23 cellular contexts compared by ENCODE assay signal in genomic region chr22:47072642-47072967, GRCh38.
DNase-seq lines count a peak whose midpoint lies in the region; ATAC-seq and TF ChIP-seq lines count a peak whose summit lies in the region.
"Had no signal": no experiment of that assay in that cellular context is flagged by ENCODE, and none has a peak within 500 bp of the region (broad histone marks: within the 10 kb centered on the region; RNA-seq: fewer than 3 reads in every experiment).

No MANE protein-coding gene starts in this region.

- no peak overlapping the region for H3K4ac ChIP-seq in H9 (ENCODE audit: low read depth, low read length)
- H3K4ac ChIP-seq in neuronal stem cell (ENCODE audit: low read length), result no peak overlapping the region

- H3K9me3 Mint-ChIP-seq in activated T-cell treated with anti-CD3 and anti-CD28 coated beads, Interleukin-2, amount 50 U/mL, for 24 hours, result peaks cover 9% of the 10 kb centered on the region
- peaks cover 16% of the 10 kb centered on the region for H3K9me3 Mint-ChIP-seq in activated T-cell treated with anti-CD3 and anti-CD28 coated beads, Interleukin-2, amount 50 U/mL, for 4 hours
- H3K9me3 Mint-ChIP-seq in H9 (peaks cover 6 to 7% of the 10 kb centered on the region in 2 experiments; a peak in 3 of 5 replicates), progenitor cell of endocrine pancreas (ENCODE audit: low read depth) (peaks cover 14% of the 10 kb centered on the region)

- H2AFZ ChIP-seq in H9 (ENCODE audit: low read length), result no peak overlapping the region
- no peak overlapping the region for H2AFZ ChIP-seq in neuronal stem cell (ENCODE audit: low read length)
- H2AFZ ChIP-seq: GM23338 had no signal

- H3K79me1 ChIP-seq in H9 (ENCODE audit: insufficient read depth, low read depth, low read length, poor library complexity, severe bottlenecking), result no peaks in the 10 kb centered on the region
- H3K79me1 ChIP-seq in neuronal stem cell (ENCODE audit: low read depth, low read length), result no peaks in the 10 kb centered on the region

- H2BK20ac ChIP-seq in H9 (ENCODE audit: low read depth, low read length, poor library complexity, severe bottlenecking), result no peak overlapping the region

- no peaks in the 10 kb centered on the region for H3K23me2 ChIP-seq in H9 (ENCODE audit: insufficient read length, low read depth, low read length, poor library complexity, severe bottlenecking)

- no peak overlapping the region for H3K4me3 ChIP-seq in neuronal stem cell (ENCODE audit: low read length in 2 of 2)
- no peak overlapping the region for H3K4me3 ChIP-seq in tibial nerve
- H3K4me3 ChIP-seq: A549; BLaER1 treated with 17β-estradiol and CSF1 and Interleukin-3, amounts not matched to agents 10 nM and 100 nM; GM23338 had no signal

- H3K4me3 Mint-ChIP-seq in activated T-cell treated with anti-CD3 and anti-CD28 coated beads, Interleukin-2, amount 50 U/mL, for 24 hours, result no peak overlapping the region
- no peak overlapping the region for H3K4me3 Mint-ChIP-seq in activated T-cell treated with anti-CD3 and anti-CD28 coated beads, Interleukin-2, amount 50 U/mL, for 4 hours
- no peak overlapping the region for H3K4me3 Mint-ChIP-seq in H9
- H3K4me3 Mint-ChIP-seq in progenitor cell of endocrine pancreas (ENCODE audit: low read depth), result no peak overlapping the region
- H3K4me3 Mint-ChIP-seq: CD14-positive monocyte; CD4-positive, alpha-beta T cell; CD8-positive, alpha-beta memory T cell; GM23338 had no signal

- H3K27ac Mint-ChIP-seq in activated T-cell treated with anti-CD3 and anti-CD28 coated beads, Interleukin-2, amount 50 U/mL, for 24 hours, result peak overlapping the region; percentile 40
- H3K27ac Mint-ChIP-seq in H9 (peak overlapping the region in 2 of 3 experiments; percentile 18 to 19; a peak in 1 of 7 replicates), progenitor cell of endocrine pancreas (peak overlapping the region; percentile 23)
- H3K27ac Mint-ChIP-seq: CD14-positive monocyte; CD4-positive, alpha-beta T cell; CD8-positive, alpha-beta memory T cell; GM23338 had no signal

- H3K18ac ChIP-seq in H9 (ENCODE audit: insufficient read length, low read depth, low read length) (no peak overlapping the region), neuronal stem cell (ENCODE audit: low read length) (peak overlapping the region; percentile 59)

- H2AK5ac ChIP-seq in H9 (ENCODE audit: insufficient read length, low read length) (no peak overlapping the region), neuronal stem cell (ENCODE audit: low read depth, low read length) (peak overlapping the region; percentile 15)

- H3K27ac ChIP-seq in H9 (ENCODE audit: insufficient read length, low read depth, low read length) (no peak overlapping the region), neuronal stem cell (replicated peaks; ENCODE audit: low read length) (no peak overlapping the region), tibial nerve (no peak overlapping the region)
- H3K27ac ChIP-seq: A549; BLaER1 treated with 17β-estradiol and CSF1 and Interleukin-3, amounts not matched to agents 10 nM and 100 nM had no signal

- H3K9me3 ChIP-seq in H9 (ENCODE audit: control insufficient read depth, low read depth, low read length) (no peaks in the 10 kb centered on the region), neuronal stem cell (replicated peaks in 1 of 2; ENCODE audit: control insufficient read depth in 2 of 2, insufficient read depth in 1 of 2, low read depth in 1 of 2, low read length in 2 of 2) (peaks cover 0 to 3% of the 10 kb centered on the region in 2 donors), tibial nerve (peaks cover 0 to 34% (median 0%) of the 10 kb centered on the region in 4 donors)
- H3K9me3 ChIP-seq: BE2C had no signal

- no peaks in the 10 kb centered on the region for H3K27me3 Mint-ChIP-seq in activated T-cell treated with anti-CD3 and anti-CD28 coated beads, Interleukin-2, amount 50 U/mL, for 24 hours
- no peaks in the 10 kb centered on the region for H3K27me3 Mint-ChIP-seq in activated T-cell treated with anti-CD3 and anti-CD28 coated beads, Interleukin-2, amount 50 U/mL, for 4 hours (ENCODE audit: low read depth)
- H3K27me3 Mint-ChIP-seq in H9 (ENCODE audit: low read depth), result no peaks in the 10 kb centered on the region
- no peaks in the 10 kb centered on the region for H3K27me3 Mint-ChIP-seq in progenitor cell of endocrine pancreas
- H3K27me3 Mint-ChIP-seq: CD4-positive, alpha-beta T cell; CD8-positive, alpha-beta memory T cell had no signal

- H2BK12ac ChIP-seq in H9 (ENCODE audit: insufficient read length, low read depth, low read length), result no peak overlapping the region
- H2BK12ac ChIP-seq in neuronal stem cell (ENCODE audit: low read length), result peak overlapping the region; percentile 77

- no peak overlapping the region for H3T11ph ChIP-seq in H9 (ENCODE audit: low read length)

- DNase-seq in activated T-cell treated with anti-CD3 and anti-CD28 coated beads, Interleukin-2, amount 50 U/mL, for 24 hours, result no peak
- no peak for DNase-seq in activated T-cell treated with anti-CD3 and anti-CD28 coated beads, Interleukin-2, amount 50 U/mL, for 4 hours
- DNase-seq in H9 (peak; percentile 20), neuronal stem cell (ENCODE audit: low spot score) (no peak), progenitor cell of endocrine pancreas (ENCODE audit: low spot score, unreplicated experiment) (no peak), tibial nerve (ENCODE audit: low spot score in 2 of 2) (no peak), dedifferentiated amniotic fluid mesenchymal stem cell (ENCODE audit: extremely low spot score) (no peak)
- DNase-seq: 8988T; ACHN; AML-193; BE2C; Calu3; CD4-positive, alpha-beta T cell; CD8-positive, alpha-beta memory T cell; DMS53; DMS79 treated with DMSO at 0.1 percent for 48 hours; GF-D8; HCEC 1CT had no signal

- peaks cover 42% of the 10 kb centered on the region for H3K36me3 Mint-ChIP-seq in activated T-cell treated with anti-CD3 and anti-CD28 coated beads, Interleukin-2, amount 50 U/mL, for 24 hours (ENCODE audit: low read depth)
- peaks cover 25% of the 10 kb centered on the region for H3K36me3 Mint-ChIP-seq in activated T-cell treated with anti-CD3 and anti-CD28 coated beads, Interleukin-2, amount 50 U/mL, for 4 hours (ENCODE audit: insufficient read depth)
- H3K36me3 Mint-ChIP-seq in H9 (ENCODE audit: insufficient read depth in 1 of 3, low read depth in 3 of 3), result peaks cover 0 to 15% (median 12%) of the 10 kb centered on the region in 3 experiments; a peak in 5 of 7 replicates
- peaks cover 14% of the 10 kb centered on the region for H3K36me3 Mint-ChIP-seq in progenitor cell of endocrine pancreas (ENCODE audit: insufficient read depth)

- H3K4me2 ChIP-seq in H9 (ENCODE audit: insufficient read depth, insufficient read length, low read length) (no peak overlapping the region), neuronal stem cell (ENCODE audit: insufficient read depth, low read length, poor library complexity, severe bottlenecking) (no peak overlapping the region)
- H3K4me2 ChIP-seq: A549; BLaER1 treated with 17β-estradiol and CSF1 and Interleukin-3, amounts not matched to agents 10 nM and 100 nM; GM23338 had no signal

- ATAC-seq in activated T-cell treated with anti-CD3 and anti-CD28 coated beads, Interleukin-2, amount 50 U/mL, for 4 hours, result no peak
- ATAC-seq in GM18870 (IDR thresholded peaks at IDR 0.05; ENCODE audit: unreplicated experiment), result no peak
- ATAC-seq: A549, GM23338 had no signal

- peaks cover under 1% of the 10 kb centered on the region for H4K20me1 ChIP-seq in H9 (ENCODE audit: control insufficient read depth, insufficient read depth, insufficient read length)

- no peak for TF ChIP-seq POLR2A in tibial nerve (IDR thresholded peaks at IDR 0.05)

- no CpG with 5 or more reads among the region's 7 CpGs for WGBS in H9 (ENCODE audit: extremely low coverage, insufficient read length, low lambda C conversion rate)
- no CpG with 5 or more reads among the region's 7 CpGs for WGBS in neuronal stem cell (ENCODE audit: extremely low coverage in 2 of 2, insufficient read length in 2 of 2, insufficient replicate concordance in 1 of 2), 2 donors
- 90 to 93% methylated on average over 4 to 7 of the region's 7 CpGs for WGBS in tibial nerve, 2 donors

- H3K9ac ChIP-seq in H9 (ENCODE audit: extremely low read depth, insufficient read length, low read length) (no peak overlapping the region), neuronal stem cell (ENCODE audit: low read depth, low read length, poor library complexity) (peak overlapping the region; percentile 30)
- H3K9ac ChIP-seq: BLaER1 treated with 17β-estradiol and CSF1 and Interleukin-3, amounts not matched to agents 10 nM and 100 nM had no signal

- H3K23ac ChIP-seq in H9 (ENCODE audit: insufficient read length, low read depth, low read length) (no peak overlapping the region), neuronal stem cell (ENCODE audit: low read depth, low read length, poor library complexity) (peak overlapping the region; percentile 66)

- H3K4me1 ChIP-seq in H9 (ENCODE audit: insufficient read depth, low read length), result no peaks in the 10 kb centered on the region
- H3K4me1 ChIP-seq in neuronal stem cell (ENCODE audit: control insufficient read depth in 2 of 2, insufficient read depth in 1 of 2, low read depth in 1 of 2, low read length in 2 of 2), result peaks cover 2 to 6% of the 10 kb centered on the region in 2 donors
- H3K4me1 ChIP-seq in tibial nerve, result no peaks in the 10 kb centered on the region
- H3K4me1 ChIP-seq: A549, BE2C had no signal

- H3K36me3 ChIP-seq in neuronal stem cell (replicated peaks in 1 of 2; ENCODE audit: control insufficient read depth in 2 of 2, insufficient read depth in 2 of 2, low read length in 2 of 2) (no peaks in the 10 kb centered on the region), tibial nerve (peaks cover 0 to 29% (median 0%) of the 10 kb centered on the region in 3 donors)
- H3K36me3 ChIP-seq: BE2C had no signal

- H4K8ac ChIP-seq in H9 (replicated peaks; ENCODE audit: insufficient read length, low read depth, low read length) (no peak overlapping the region), neuronal stem cell (ENCODE audit: low read depth, low read length) (no peak overlapping the region)

- H3K4me1 Mint-ChIP-seq in activated T-cell treated with anti-CD3 and anti-CD28 coated beads, Interleukin-2, amount 50 U/mL, for 24 hours (ENCODE audit: low read depth), result peaks cover 5% of the 10 kb centered on the region
- H3K4me1 Mint-ChIP-seq in activated T-cell treated with anti-CD3 and anti-CD28 coated beads, Interleukin-2, amount 50 U/mL, for 4 hours (ENCODE audit: low read depth), result peaks cover 8% of the 10 kb centered on the region
- H3K4me1 Mint-ChIP-seq in H9 (peaks cover 0 to 4% of the 10 kb centered on the region in 2 experiments; a peak in 1 of 4 replicates), progenitor cell of endocrine pancreas (ENCODE audit: low read depth) (peaks cover 8% of the 10 kb centered on the region)
- H3K4me1 Mint-ChIP-seq: GM23338 had no signal

- H2BK5ac ChIP-seq in H9 (ENCODE audit: insufficient read length, low read length) (no peak overlapping the region), neuronal stem cell (ENCODE audit: low read length) (peak overlapping the region; percentile 14)

- H2BK120ac ChIP-seq in H9 (ENCODE audit: low read depth, low read length, poor library complexity, severe bottlenecking) (no peak overlapping the region), neuronal stem cell (ENCODE audit: low read depth, low read length) (no peak overlapping the region)

- no peak overlapping the region for H3K56ac ChIP-seq in H9 (ENCODE audit: insufficient read length, low read depth, low read length)

- no peaks in the 10 kb centered on the region for H3K27me3 ChIP-seq in H9 (ENCODE audit: insufficient read depth, low read length)
- H3K27me3 ChIP-seq in neuronal stem cell (ENCODE audit: control insufficient read depth in 3 of 3, insufficient read depth in 3 of 3, low read depth in 1 of 3, low read length in 3 of 3), result no peaks in the 10 kb centered on the region
- H3K27me3 ChIP-seq in tibial nerve, result no peaks in the 10 kb centered on the region
- H3K27me3 ChIP-seq: BE2C; BLaER1 treated with 17β-estradiol and CSF1 and Interleukin-3, amounts not matched to agents 10 nM and 100 nM had no signal

- H4K91ac ChIP-seq in H9 (ENCODE audit: insufficient read length, low read depth, low read length), result no peak overlapping the region
- no peak overlapping the region for H4K91ac ChIP-seq in neuronal stem cell (ENCODE audit: low read depth, low read length, poor library complexity)

- TF ChIP-seq EP300 in tibial nerve (IDR thresholded peaks at IDR 0.05), result no peak

- TF ChIP-seq CTCF in H9 (conservative IDR thresholded peaks at IDR 0.05) (no peak), progenitor cell of endocrine pancreas (IDR thresholded peaks at IDR 0.05; ENCODE audit: unreplicated experiment) (no peak), tibial nerve (IDR thresholded peaks at IDR 0.05) (no peak)

- H2BK15ac ChIP-seq in H9 (ENCODE audit: low read depth, low read length) (no peak overlapping the region), neuronal stem cell (ENCODE audit: low read length) (peak overlapping the region; percentile 15)

- H3K79me2 ChIP-seq in H9 (ENCODE audit: insufficient read depth, low read length), result no peaks in the 10 kb centered on the region

- no peak overlapping the region for H3K14ac ChIP-seq in H9 (ENCODE audit: insufficient read depth, low read length)
- no peak overlapping the region for H3K14ac ChIP-seq in neuronal stem cell (ENCODE audit: low read length)

- no peak overlapping the region for H4K5ac ChIP-seq in H9 (ENCODE audit: insufficient read length, low read depth, low read length)
